9 cellular contexts compared by ENCODE assay signal in genomic region chr16:4511441-4512082, GRCh38. TPM values are rescaled to one million over a fixed set of nuclear protein-coding genes. Genes with fewer than 3 reads are reported as not detected.
DNase-seq lines count a peak whose midpoint lies in the region; ATAC-seq and TF ChIP-seq lines count a peak whose summit lies in the region.
"Had no signal": no experiment of that assay in that cellular context is flagged by ENCODE, and none has a peak within 500 bp of the region (broad histone marks: within the 10 kb centered on the region; RNA-seq: fewer than 3 reads in every experiment).

No MANE protein-coding gene starts in this region.

- H3F3A ChIP-seq in smooth muscle cell (ENCODE audit: low read depth): no peaks in the 10 kb centered on the region

- no peak for ATAC-seq in HG02870 (IDR thresholded peaks at IDR 0.05; ENCODE audit: unreplicated experiment)
- no peak for ATAC-seq in HG03097 (IDR thresholded peaks at IDR 0.05; ENCODE audit: low FRiP score, unreplicated experiment)

- no peak overlapping the region for H3K4me3 Mint-ChIP-seq in activated naive CD4-positive, alpha-beta T cell treated with anti-CD3 and anti-CD28 coated beads for 36 hours
- H3K4me3 Mint-ChIP-seq: activated naive CD8-positive, alpha-beta T cell had no signal

- H3K9me3 Mint-ChIP-seq in activated naive CD4-positive, alpha-beta T cell treated with anti-CD3 and anti-CD28 coated beads for 36 hours: no peaks in the 10 kb centered on the region

- no peak overlapping the region for H3K4me2 ChIP-seq in smooth muscle cell

- no peak overlapping the region for H3K27ac Mint-ChIP-seq in activated naive CD4-positive, alpha-beta T cell treated with anti-CD3 and anti-CD28 coated beads for 36 hours

- peaks cover 27% of the 10 kb centered on the region for H3K36me3 Mint-ChIP-seq in activated naive CD4-positive, alpha-beta T cell treated with anti-CD3 and anti-CD28 coated beads for 36 hours (ENCODE audit: low read depth)
- H3K36me3 Mint-ChIP-seq: activated naive CD8-positive, alpha-beta T cell had no signal

- H3K27me3 Mint-ChIP-seq in activated naive CD4-positive, alpha-beta T cell treated with anti-CD3 and anti-CD28 coated beads for 36 hours (ENCODE audit: low read depth): no peaks in the 10 kb centered on the region
- H3K27me3 Mint-ChIP-seq: activated naive CD8-positive, alpha-beta T cell had no signal

- no peak overlapping the region for H3K4me3 ChIP-seq in smooth muscle cell

- intact Hi-C loops in activated naive CD4-positive, alpha-beta T cell treated with anti-CD3 and anti-CD28 coated beads for 36 hours (cut with micrococcal nuclease): no loop called here

- CTCF ChIA-PET in activated naive CD4-positive, alpha-beta T cell treated with anti-CD3 and anti-CD28 coated beads for 36 hours (lab: Charles Lee): interaction anchor here (0.5 to 1.6 kb wide), 3 partner anchors 35 to 179 kb away, joined by 3 to 5 read pairs (median 3); no protein-coding TSS in a partner anchor

- no peaks in the 10 kb centered on the region for H3K27me3 ChIP-seq in smooth muscle cell (ENCODE audit: low read depth)

- no peak overlapping the region for H2AFZ ChIP-seq in smooth muscle cell (ENCODE audit: low read depth)

- no peak overlapping the region for H3K9ac ChIP-seq in smooth muscle cell (ENCODE audit: low read depth)

- H3K9me3 ChIP-seq in smooth muscle cell (replicated peaks; ENCODE audit: low read depth): no peaks in the 10 kb centered on the region

- TF ChIP-seq CTCF in smooth muscle cell (IDR thresholded peaks at IDR 0.05; ENCODE audit: borderline replicate concordance, insufficient read depth, poor library complexity, severe bottlenecking): peak; percentile 50

- peaks cover 4% of the 10 kb centered on the region for H3K79me2 ChIP-seq in smooth muscle cell (ENCODE audit: low read depth)

- H3K27ac ChIP-seq in smooth muscle cell (ENCODE audit: low read depth): no peak overlapping the region

- DNase-seq in activated naive CD4-positive, alpha-beta T cell treated with anti-CD3 and anti-CD28 coated beads for 36 hours: peak; percentile 36
- no peak for DNase-seq in activated naive CD4-positive, alpha-beta T cell treated with Interleukin-2 at 50 U/mL for 16 hours
- peak; percentile 23 for DNase-seq in NCI-H2107 (lab: John Stamatoyannopoulos, UW)
- DNase-seq in anterior cingulate cortex (lab: John Stamatoyannopoulos, UW): peak in 49 of 58 donors; percentile 20 to 74 (median 40)
- peak in 31 of 51 donors; percentile 18 to 64 (median 45) for DNase-seq in hypothalamus (lab: John Stamatoyannopoulos, UW)
- no peak for DNase-seq in smooth muscle cell (lab: John Stamatoyannopoulos, UW; ENCODE audit: unreplicated experiment)

- H3K36me3 ChIP-seq in smooth muscle cell (ENCODE audit: low read depth): no peaks in the 10 kb centered on the region

- peaks cover 31% of the 10 kb centered on the region for H3K4me1 Mint-ChIP-seq in activated naive CD4-positive, alpha-beta T cell treated with anti-CD3 and anti-CD28 coated beads for 36 hours (ENCODE audit: low read depth)

- H4K20me1 ChIP-seq in smooth muscle cell (ENCODE audit: low read depth): peaks cover 64% of the 10 kb centered on the region

- H3K4me1 ChIP-seq in smooth muscle cell (ENCODE audit: low read depth): no peaks in the 10 kb centered on the region

- WGBS in smooth muscle cell (ENCODE audit: low lambda C conversion rate): 80% methylated on average over 9 of the region's 9 CpGs

RNA-seq across cellular contexts. Expression of gene CDIP1, which starts 27.0 kb away (rescaled TPM):
- total RNA-seq in activated naive CD4-positive, alpha-beta T cell treated with anti-CD3 and anti-CD28 coated beads for 36 hours: 10 to 100 TPM; 31.9 to 35.7 TPM
- total RNA-seq in smooth muscle cell: 17.7 and 19.7 TPM in 2 replicates
- 36.9 and 40.9 TPM in 2 replicates for polyA plus RNA-seq in smooth muscle cell

RNA-seq across cellular contexts. Expression of gene HMOX2, which starts 35.4 kb away (rescaled TPM):
- total RNA-seq in activated naive CD4-positive, alpha-beta T cell treated with anti-CD3 and anti-CD28 coated beads for 36 hours: 10 to 100 TPM; 46.8 to 49.3 TPM
- total RNA-seq in smooth muscle cell: 26.7 and 35.3 TPM in 2 replicates
- polyA plus RNA-seq in smooth muscle cell: 54.2 and 62.6 TPM in 2 replicates

RNA-seq across cellular contexts. Expression of gene NMRAL1, which starts 37.1 kb away (rescaled TPM):
- total RNA-seq in activated naive CD4-positive, alpha-beta T cell treated with anti-CD3 and anti-CD28 coated beads for 36 hours: 10 to 100 TPM; 30.5 to 30.8 TPM
- 27.1 and 35.6 TPM in 2 replicates for total RNA-seq in smooth muscle cell
- polyA plus RNA-seq in smooth muscle cell: 51.8 and 64.3 TPM in 2 replicates

RNA-seq across cellular contexts. Expression of gene C16orf96, which starts 44.6 kb away (rescaled TPM):
- under 1 TPM; 0.07 to 0.30 TPM for total RNA-seq in activated naive CD4-positive, alpha-beta T cell treated with anti-CD3 and anti-CD28 coated beads for 36 hours
- 0.09 TPM in 1 of 2 replicates, not detected in the other for total RNA-seq in smooth muscle cell
- 0.32 TPM in 1 of 2 replicates, not detected in the other for polyA plus RNA-seq in smooth muscle cell

Comparison
In these comparisons a context has a peak if more than half of its experiments do, and no peak if none do; other contexts are left out.
1. DNase-seq: peak in activated naive CD4-positive, alpha-beta T cell treated with anti-CD3 and anti-CD28 coated beads for 36 hours (single experiment), NCI-H2107 (single experiment), anterior cingulate cortex (49 of 58) and hypothalamus (31 of 51); none in activated naive CD4-positive, alpha-beta T cell treated with Interleukin-2 at 50 U/mL for 16 hours (single experiment) and smooth muscle cell (single experiment).